ENCODE assay signal across 8 cellular contexts in the genomic region with DNA sequence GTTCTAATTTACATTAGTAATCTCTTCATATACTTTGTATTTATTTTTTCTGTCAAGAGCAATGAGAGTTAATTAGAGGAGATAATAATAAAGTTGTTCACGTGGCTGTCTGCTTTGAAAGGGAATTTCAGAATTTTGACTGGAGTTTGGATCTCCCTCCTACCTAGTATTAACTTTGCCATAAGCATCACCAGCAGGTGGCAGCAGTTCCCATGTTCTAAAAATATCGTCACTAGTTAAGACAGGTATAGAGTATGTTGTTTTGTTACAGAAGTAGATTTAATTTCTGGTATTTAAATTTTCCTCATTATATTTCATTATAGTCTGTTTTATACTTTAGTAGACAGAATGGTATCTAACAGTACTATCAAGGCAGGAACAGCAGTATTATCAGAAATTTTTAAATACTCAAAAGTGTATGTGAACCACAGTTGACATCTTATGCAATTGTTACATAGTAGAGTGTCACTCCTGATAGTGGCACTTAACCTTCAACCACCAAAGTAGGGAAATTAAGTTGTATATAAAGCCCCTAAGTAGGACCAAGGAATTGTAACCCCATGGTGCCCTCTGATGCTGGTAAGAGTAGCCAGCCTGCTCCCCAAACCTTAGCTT. TPM values are rescaled to one million over a fixed set of nuclear protein-coding genes. Genes with fewer than 3 reads are reported as not detected.
DNase-seq lines count a peak whose midpoint lies in the region; TF ChIP-seq lines count a peak whose summit lies in the region.

No MANE protein-coding gene starts in this region.

- no peak overlapping the region for H3K4me3 Mint-ChIP-seq in progenitor cell of endocrine pancreas (ENCODE audit: low read depth)

- peaks cover 17% of the 10 kb centered on the region for H3K4me1 Mint-ChIP-seq in progenitor cell of endocrine pancreas (ENCODE audit: low read depth)

- H3K27me3 Mint-ChIP-seq in progenitor cell of endocrine pancreas: no peaks in the 10 kb centered on the region

- H3K27ac Mint-ChIP-seq in progenitor cell of endocrine pancreas: no peak overlapping the region

- peak; percentile 95 for TF ChIP-seq CTCF in progenitor cell of endocrine pancreas (IDR thresholded peaks at IDR 0.05; ENCODE audit: unreplicated experiment)

- in situ Hi-C loops in KBM-7 (cut with MboI; ENCODE audit: low pct_unique_long_range_greater_than_20kb, low sequenced_read_pairs): no loop called here
- in situ Hi-C loops in SK-MEL-5 (cut with HindIII; ENCODE audit: low pct_unique_long_range_greater_than_20kb, low sequenced_read_pairs): no loop called here

- peaks cover 28% of the 10 kb centered on the region for H3K36me3 Mint-ChIP-seq in progenitor cell of endocrine pancreas (ENCODE audit: insufficient read depth)

- DNase-seq in NCI-H2171 treated with DMSO at 0.1 percent for 48 hours (lab: John Stamatoyannopoulos, UW): peak; percentile 43
- no peak for DNase-seq in NCI-H2171 (lab: John Stamatoyannopoulos, UW)
- peak; percentile 60 for DNase-seq in KBM-7
- peak; percentile 78 for DNase-seq in SK-MEL-5 (ENCODE audit: low read depth, low spot score)
- DNase-seq in activated effector memory CD4-positive, alpha-beta T cell treated with anti-CD3 and anti-CD28 coated beads, Interleukin-2, amount 50 U/mL, for 16 hours: peak; percentile 91
- DNase-seq in globus pallidus (ENCODE audit: low spot score): peak; percentile 50
- DNase-seq in progenitor cell of endocrine pancreas (ENCODE audit: low spot score, unreplicated experiment): peak; percentile 53
- DNase-seq in cerebellar nuclear complex (lab: John Stamatoyannopoulos, UW): no peak

- no peaks in the 10 kb centered on the region for H3K9me3 Mint-ChIP-seq in progenitor cell of endocrine pancreas (ENCODE audit: low read depth)

RNA-seq across cellular contexts. Expression of gene GNPDA1, which starts 20.4 kb away (rescaled TPM):
- 206 and 211 TPM in 2 replicates for total RNA-seq in SK-MEL-5 (2014; rRNA removed; shearing (Covaris generic))
- polyA plus RNA-seq in SK-MEL-5 (2015; cell fraction: cytosol; rRNA removed): 167 and 178 TPM in 2 replicates
- polyA plus RNA-seq in SK-MEL-5 (2015; cell fraction: nucleus; rRNA removed): 153 and 186 TPM in 2 replicates
- total RNA-seq in progenitor cell of endocrine pancreas: 113 and 115 TPM in 2 replicates

RNA-seq across cellular contexts. Expression of gene RNF14, which starts 23.6 kb away (rescaled TPM):
- 213 and 228 TPM in 2 replicates for total RNA-seq in SK-MEL-5 (2014; rRNA removed; shearing (Covaris generic))
- 77.5 and 92.9 TPM in 2 replicates for polyA plus RNA-seq in SK-MEL-5 (2015; cell fraction: cytosol; rRNA removed)
- 47.1 and 54.6 TPM in 2 replicates for polyA plus RNA-seq in SK-MEL-5 (2015; cell fraction: nucleus; rRNA removed)
- 35.5 and 37.3 TPM in 2 replicates for total RNA-seq in progenitor cell of endocrine pancreas

RNA-seq across cellular contexts. Expression of gene PCDH12, which starts 34.5 kb away (rescaled TPM):
- total RNA-seq in SK-MEL-5 (2014; rRNA removed; shearing (Covaris generic)): not detected in 2 replicates
- polyA plus RNA-seq in SK-MEL-5 (2015; cell fraction: cytosol; rRNA removed): 0.04 TPM in 1 of 2 replicates, not detected in the other
- polyA plus RNA-seq in SK-MEL-5 (2015; cell fraction: nucleus; rRNA removed): not detected in 2 replicates
- not detected in 2 replicates for total RNA-seq in progenitor cell of endocrine pancreas

Comparison
In these comparisons a context has a peak if more than half of its experiments do, and no peak if none do; other contexts are left out.
1. DNase-seq: peak in NCI-H2171 treated with DMSO at 0.1 percent for 48 hours (single experiment), KBM-7 (single experiment), SK-MEL-5 (single experiment), activated effector memory CD4-positive, alpha-beta T cell treated with anti-CD3 and anti-CD28 coated beads, Interleukin-2, amount 50 U/mL, for 16 hours (single experiment), globus pallidus (single experiment) and progenitor cell of endocrine pancreas (single experiment); none in NCI-H2171 (single experiment) and cerebellar nuclear complex (0 of 2).